25 cellular contexts compared by ENCODE assay signal in genomic region chr4:8682725-8683124, GRCh38.
"Had no signal": no experiment of that assay in that cellular context is flagged by ENCODE, and none has a peak within 500 bp of the region (broad histone marks: within the 10 kb centered on the region; RNA-seq: fewer than 3 reads in every experiment).

No MANE protein-coding gene starts in this region.

- H3K27ac ChIP-seq: colonic mucosa, esophagus muscularis mucosa, foreskin keratinocyte, gastroesophageal sphincter, heart left ventricle, hepatocyte, left lung, right lobe of liver, suprapubic skin, transverse colon, vagina had no signal

- H3K4me1 ChIP-seq: colonic mucosa, esophagus muscularis mucosa, foreskin keratinocyte, gastroesophageal sphincter, left lung, right lobe of liver, suprapubic skin, transverse colon, vagina had no signal

- H3K36me3 ChIP-seq: colonic mucosa, esophagus muscularis mucosa, gastroesophageal sphincter, heart left ventricle, left lung, right lobe of liver, suprapubic skin, transverse colon, vagina had no signal

- H3K9me3 ChIP-seq: colonic mucosa, esophagus muscularis mucosa, gastroesophageal sphincter, heart left ventricle, left lung, mucosa of descending colon, right lobe of liver, suprapubic skin, transverse colon, vagina had no signal

- H3K4me3 ChIP-seq: colonic mucosa, esophagus muscularis mucosa, gastroesophageal sphincter, heart left ventricle, hepatocyte, left lung, mucosa of descending colon, right lobe of liver, smooth muscle cell, suprapubic skin, transverse colon, vagina had no signal

- ATAC-seq: foreskin keratinocyte; gastroesophageal sphincter; left lung; mucosa of descending colon; natural killer cell treated with Interleukin-12 subunit alpha and Interleukin-12 subunit beta and Interleukin-15 and Interleukin-18, amount 100 ng/mL, for 72 hours; right lobe of liver; stimulated activated naive CD8-positive, alpha-beta T cell treated with anti-CD3 and anti-CD28 coated beads, Interleukin-15, amount 100 ng/mL, for 72 hours had no signal

- DNase-seq: colonic mucosa; dermis blood vessel endothelial cell; effector memory CD4-positive, alpha-beta T cell; foreskin keratinocyte; kidney; left lung; mesenchymal stem cell; mucosa of descending colon; naive B cell; right lobe of liver; stimulated activated CD4-positive, alpha-beta T cell treated with anti-CD3 and anti-CD28 coated beads, Interleukin-12 subunit alpha, Interleukin-12 subunit beta, amount 100 ng/mL, for 4 hours; stimulated activated CD4-positive, alpha-beta T cell treated with anti-CD3 and anti-CD28 coated beads, Interleukin-1b, Interleukin-23, amount 100 ng/mL, for 48 hours; stimulated activated CD4-positive, alpha-beta T cell treated with anti-CD3 and anti-CD28 coated beads, Interleukin-4, amount 100 ng/mL, for 1 hour; stimulated activated CD8-positive, alpha-beta memory T cell treated with anti-CD3 and anti-CD28 coated beads, Interleukin-4, amount 100 ng/mL, for 48 hours; stimulated activated naive CD4-positive, alpha-beta T cell; stimulated activated naive CD8-positive, alpha-beta T cell treated with anti-CD3 and anti-CD28 coated beads, Interleukin-15, amount 100 ng/mL, for 72 hours; transverse colon had no signal

- H3K27me3 ChIP-seq: foreskin keratinocyte, right lobe of liver, vagina had no signal
